8 cellular contexts compared by ENCODE assay signal in the genomic region with DNA sequence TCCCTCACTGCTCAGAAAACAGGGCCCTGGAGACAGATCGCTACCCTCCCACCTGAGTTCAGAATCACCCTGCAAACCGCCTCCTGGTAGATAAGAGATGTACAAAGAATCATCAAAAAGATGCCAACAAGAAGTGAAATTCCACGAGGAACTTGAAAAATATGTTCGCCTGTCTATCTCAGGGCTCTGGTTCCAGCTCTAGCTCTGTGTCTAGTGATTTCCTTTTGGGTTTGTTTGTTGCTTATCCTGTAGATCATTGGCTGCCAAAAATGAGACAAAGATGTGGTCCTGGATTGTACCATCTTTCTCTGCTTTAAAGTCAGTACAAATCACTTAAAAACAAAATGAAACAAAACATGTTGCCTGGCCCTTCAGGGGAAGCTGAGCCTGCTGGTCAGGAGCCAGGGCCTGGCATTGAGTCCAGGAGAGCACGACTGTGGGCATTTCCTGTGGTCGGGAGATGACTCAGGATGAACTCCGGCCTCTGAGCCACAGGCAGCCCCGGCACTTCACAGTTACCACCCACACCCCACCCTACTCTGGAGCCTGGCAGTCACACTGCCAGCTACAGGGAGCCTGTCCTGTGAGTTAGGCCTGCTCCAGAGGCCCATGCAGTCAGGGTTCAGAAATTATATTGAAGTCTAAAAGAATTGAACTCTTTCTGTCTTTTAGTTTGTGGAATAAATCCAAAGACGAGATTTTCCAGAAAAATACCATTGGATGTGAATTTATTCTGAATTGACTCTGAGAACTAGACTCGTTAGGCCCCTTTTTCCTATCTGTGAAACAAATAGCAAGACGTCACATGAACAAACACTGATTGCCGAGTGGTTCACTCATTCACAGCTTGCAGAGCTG. TPM values are rescaled to one million over a fixed set of nuclear protein-coding genes. Genes with fewer than 3 reads are reported as not detected.
DNase-seq lines count a peak whose midpoint lies in the region; ATAC-seq and TF ChIP-seq lines count a peak whose summit lies in the region.

No MANE protein-coding gene starts in this region.

- H3K4me1 Mint-ChIP-seq in stimulated activated effector memory CD8-positive, alpha-beta T cell treated with anti-CD3 and anti-CD28 coated beads, Interleukin-12 subunit alpha, Interleukin-12 subunit beta, amount 100 ng/mL, for 72 hours, result peaks cover 30% of the 10 kb centered on the region

- no peak overlapping the region for H3K4me3 ChIP-seq in body of pancreas

- intact Hi-C loops in body of pancreas (cut with DNase I), result no loop called here

- WGBS in body of pancreas, 2 donors, result 37 to 43% methylated on average over 12 of the region's 12 CpGs

- no peaks in the 10 kb centered on the region for H3K9me3 Mint-ChIP-seq in stimulated activated effector memory CD8-positive, alpha-beta T cell treated with anti-CD3 and anti-CD28 coated beads, Interleukin-12 subunit alpha, Interleukin-12 subunit beta, amount 100 ng/mL, for 72 hours

- H3K27ac Mint-ChIP-seq in stimulated activated effector memory CD8-positive, alpha-beta T cell treated with anti-CD3 and anti-CD28 coated beads, Interleukin-12 subunit alpha, Interleukin-12 subunit beta, amount 100 ng/mL, for 72 hours, result peak overlapping the region; percentile 37

- no peaks in the 10 kb centered on the region for H3K36me3 ChIP-seq in body of pancreas (replicated peaks in 1 of 2; ENCODE audit: insufficient read depth in 1 of 2, low read depth in 2 of 2)

- no peaks in the 10 kb centered on the region for H3K36me3 Mint-ChIP-seq in stimulated activated effector memory CD8-positive, alpha-beta T cell treated with anti-CD3 and anti-CD28 coated beads, Interleukin-12 subunit alpha, Interleukin-12 subunit beta, amount 100 ng/mL, for 72 hours

- peak in 2 of 3 donors; percentile 18 to 22 for TF ChIP-seq POLR2A in body of pancreas (IDR thresholded peaks at IDR 0.05)
- TF ChIP-seq POLR2A in GM18505 (IDR thresholded peaks at IDR 0.05; ENCODE audit: borderline replicate concordance, extremely low read depth, insufficient read depth, insufficient read length), result no peak

- peak overlapping the region in 3 of 4 donors; percentile 2 to 70 (median 57) for H3K27ac ChIP-seq in body of pancreas

- no peaks in the 10 kb centered on the region for H3K9me3 ChIP-seq in body of pancreas

- TF ChIP-seq CTCF in body of pancreas (IDR thresholded peaks at IDR 0.05), result no peak

- H3K4me3 Mint-ChIP-seq in stimulated activated effector memory CD8-positive, alpha-beta T cell treated with anti-CD3 and anti-CD28 coated beads, Interleukin-12 subunit alpha, Interleukin-12 subunit beta, amount 100 ng/mL, for 72 hours, result no peak overlapping the region

- H3K4me1 ChIP-seq in body of pancreas, result peaks cover 26% of the 10 kb centered on the region

- no peaks in the 10 kb centered on the region for H3K27me3 ChIP-seq in body of pancreas

- ATAC-seq in body of pancreas, result peak; percentile 51
- peak; percentile 87 for ATAC-seq in stimulated activated effector memory CD8-positive, alpha-beta T cell treated with anti-CD3 and anti-CD28 coated beads, Interleukin-12 subunit alpha, Interleukin-12 subunit beta, amount 100 ng/mL, for 72 hours
- ATAC-seq in GM18505 (IDR thresholded peaks at IDR 0.05; ENCODE audit: unreplicated experiment), result no peak

- DNase-seq in ELR (ENCODE audit: low read depth) (peak; percentile 96), HPDE6-E6E7 (ENCODE audit: extremely low spot score) (peak; percentile 84), body of pancreas (peak; percentile 43 to 75 (median 69)), islet precursor cell (peak; percentile 92), superior temporal gyrus (ENCODE audit: extremely low spot score) (no peak), NCI-H146 (lab: John Stamatoyannopoulos, UW) (no peak)
- no peak for DNase-seq in stimulated activated effector memory CD8-positive, alpha-beta T cell treated with anti-CD3 and anti-CD28 coated beads, Interleukin-12 subunit alpha, Interleukin-12 subunit beta, amount 100 ng/mL, for 72 hours (ENCODE audit: low spot score in 2 of 2)

RNA-seq across cellular contexts. Expression of a gene that starts 8.0 kb away (rescaled TPM):
- total RNA-seq in body of pancreas, result 1 to 10 TPM; 5.3 to 9.9 TPM

Comparison
In these comparisons a context has a peak if more than half of its experiments do, and no peak if none do; other contexts are left out.
1. DNase-seq: peak in ELR (single experiment), HPDE6-E6E7 (single experiment), body of pancreas (4 of 4) and islet precursor cell (single experiment); none in stimulated activated effector memory CD8-positive, alpha-beta T cell treated with anti-CD3 and anti-CD28 coated beads, Interleukin-12 subunit alpha, Interleukin-12 subunit beta, amount 100 ng/mL, for 72 hours (0 of 2), superior temporal gyrus (single experiment) and NCI-H146 (single experiment).